Comparison of ENCODE assay signal across 18 cellular contexts in the genomic region with DNA sequence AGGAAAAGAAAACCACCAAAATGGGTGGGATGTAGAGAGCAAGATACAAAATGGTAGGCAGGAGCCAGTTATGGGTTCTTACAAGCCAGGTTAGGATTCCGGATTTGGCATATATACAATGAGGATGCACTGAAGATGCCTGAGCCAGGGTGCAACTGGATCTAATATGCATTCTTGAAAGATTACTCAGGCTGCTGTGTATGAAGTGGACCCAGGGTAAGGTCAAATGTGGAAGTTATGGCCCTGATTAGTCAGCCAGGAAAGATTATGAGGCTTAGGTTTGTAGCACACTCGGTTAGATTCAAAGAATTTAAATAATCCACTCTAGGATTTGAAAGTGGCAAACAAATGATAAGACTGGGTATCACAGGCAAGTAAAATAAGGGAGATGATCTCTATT.
DNase-seq lines count a peak whose midpoint lies in the region; ATAC-seq and TF ChIP-seq lines count a peak whose summit lies in the region.
"Had no signal": no experiment of that assay in that cellular context is flagged by ENCODE, and none has a peak within 500 bp of the region (broad histone marks: within the 10 kb centered on the region; RNA-seq: fewer than 3 reads in every experiment).

No MANE protein-coding gene starts in this region.

- in situ Hi-C loops in IMR-90 (cut with MboI; ENCODE audit: low sequenced_read_pairs), result no loop called here
- in situ Hi-C loops in astrocyte of the spinal cord (cut with HindIII; ENCODE audit: low sequenced_read_pairs), result no loop called here

- H3K27me3 ChIP-seq in IMR-90 (ENCODE audit: control insufficient read depth, insufficient read depth, low read length) (no peaks in the 10 kb centered on the region), kidney epithelial cell (ENCODE audit: control insufficient read depth, insufficient read depth, low read length) (no peaks in the 10 kb centered on the region)

- H3K36me3 ChIP-seq in IMR-90 (ENCODE audit: control insufficient read depth, insufficient read depth, low read length) (no peaks in the 10 kb centered on the region), kidney epithelial cell (ENCODE audit: control insufficient read depth, insufficient read depth, low read length) (no peaks in the 10 kb centered on the region)

- peak overlapping the region; percentile 72; the same call in 1 of the 2 replicates for H2BK20ac ChIP-seq in IMR-90 (ENCODE audit: low read depth, low read length)

- no peak for TF ChIP-seq RAD21 in IMR-90 (IDR thresholded peaks at IDR 0.05; ENCODE audit: low read length)

- H3K9me1 ChIP-seq in IMR-90 (ENCODE audit: insufficient read depth, low read length), result no peaks in the 10 kb centered on the region

- H3K4me2 ChIP-seq in IMR-90 (ENCODE audit: low read depth, low read length), result no peak overlapping the region

- H3K4me1 ChIP-seq in IMR-90 (ENCODE audit: control insufficient read depth, insufficient read depth, low read length), result peaks cover 4% of the 10 kb centered on the region

- peak overlapping the region; percentile 54 for H4K91ac ChIP-seq in IMR-90 (ENCODE audit: insufficient read depth, low read depth, low read length)

- peak overlapping the region; percentile 8; the same call in 1 of the 2 replicates for H2AK5ac ChIP-seq in IMR-90 (ENCODE audit: low read depth, low read length)

- H3K56ac ChIP-seq in IMR-90 (ENCODE audit: extremely low read depth, insufficient read depth, low read length), result peak overlapping the region; percentile 12; the same call in 1 of the 2 replicates

- H4K5ac ChIP-seq in IMR-90 (ENCODE audit: low read depth, low read length), result no peak overlapping the region

- H3K23ac ChIP-seq in IMR-90 (ENCODE audit: low read depth, low read length), result peak overlapping the region; percentile 88; the same call in 1 of the 2 replicates

- H3K4me3 ChIP-seq in IMR-90 (ENCODE audit: insufficient read depth, low read depth, low read length) (no peak overlapping the region), astrocyte of the spinal cord (ENCODE audit: low read depth, low read length) (no peak overlapping the region), kidney epithelial cell (ENCODE audit: low read depth, low read length) (no peak overlapping the region)

- 71% methylated on average over 1 of the region's 2 CpGs; no CpG with 5 or more reads in 1 of the 2 experiments for WGBS in IMR-90 (ENCODE audit: extremely low coverage in 2 of 2, insufficient read length in 1 of 2), 2 experiments

- no peak for TF ChIP-seq CTCF in IMR-90 (conservative IDR thresholded peaks at IDR 0.05; ENCODE audit: low read depth, low read length)
- no peak for TF ChIP-seq CTCF in astrocyte of the spinal cord (IDR thresholded peaks at IDR 0.05; ENCODE audit: low read depth, low read length)
- TF ChIP-seq CTCF in kidney epithelial cell (IDR thresholded peaks at IDR 0.05; ENCODE audit: insufficient read depth, low read length, poor library complexity, severe bottlenecking), result no peak

- peak overlapping the region in 1 of 2 experiments; percentile 85; a peak in 2 of 4 replicates for H4K8ac ChIP-seq in IMR-90 (ENCODE audit: low read depth in 2 of 2, low read length in 2 of 2)

- peak overlapping the region; percentile 70 for H2BK5ac ChIP-seq in IMR-90 (ENCODE audit: low read depth, low read length, poor library complexity, severe bottlenecking)

- no TSS peak for BruUV-seq in IMR-90 (replicated peaks; lab: Mats Ljungman, UMichigan)

- dilution Hi-C loops in IMR-90 (cut with HindIII; ENCODE audit: low sequenced_read_pairs, unreplicated experiment), result no loop called here

- peak overlapping the region; percentile 81 for H3K4ac ChIP-seq in IMR-90 (ENCODE audit: low read depth, low read length)

- no peaks in the 10 kb centered on the region for H3K9me3 ChIP-seq in IMR-90 (ENCODE audit: control insufficient read depth, insufficient read depth, low read length)

- no peak overlapping the region for H2AK9ac ChIP-seq in IMR-90 (replicated peaks; ENCODE audit: low read depth, low read length, poor library complexity)

- H3K18ac ChIP-seq in IMR-90 (ENCODE audit: low read depth, low read length), result no peak overlapping the region; the same call in 1 of the 2 replicates

- peak overlapping the region; percentile 4; the same call in 1 of the 2 replicates for H3K27ac ChIP-seq in IMR-90 (ENCODE audit: insufficient read depth, low read length)

- H2AFZ ChIP-seq in IMR-90 (replicated peaks; ENCODE audit: low read length, poor library complexity), result no peak overlapping the region

- ATAC-seq in IMR-90 (ENCODE audit: low read depth) (peak; percentile 90), GM19463 (IDR thresholded peaks at IDR 0.05; ENCODE audit: unreplicated experiment) (no peak)
- ATAC-seq: activated T-cell treated with anti-CD3 and anti-CD28 coated beads, Interleukin-2, amount 50 U/mL, for 72 hours; Right ventricle myocardium inferior had no signal

- peak overlapping the region; percentile 86 for H2BK120ac ChIP-seq in IMR-90 (ENCODE audit: low read depth, low read length)

- H2BK15ac ChIP-seq in IMR-90 (ENCODE audit: low read depth, low read length), result no peak overlapping the region

- peak; percentile 4 for DNase-seq in AG20443 (ENCODE audit: low spot score)
- peak; percentile 78 for DNase-seq in IMR-90
- DNase-seq in astrocyte of the spinal cord (ENCODE audit: low read depth, low spot score), result peak; percentile 41
- DNase-seq in kidney epithelial cell (ENCODE audit: low read depth), result peak; percentile 1
- DNase-seq in cerebellum (ENCODE audit: low spot score), result no peak
- no peak for DNase-seq in NCI-H2029 treated with DMSO at 0.1 percent for 48 hours (lab: John Stamatoyannopoulos, UW)
- DNase-seq in germinal center (ENCODE audit: low spot score), result no peak
- DNase-seq: activated CD4-positive, alpha-beta T cell treated with anti-CD3 and anti-CD28 coated beads, Interleukin-2, amount 50 U/mL, for 4 hours; activated T-cell treated with anti-CD3 and anti-CD28 coated beads, Interleukin-2, amount 50 U/mL, for 72 hours; amygdala; glutamatergic neuron; GOT3; islet precursor cell; NCI-H774; occipital lobe; stimulated activated CD4-positive, alpha-beta T cell treated with anti-CD3 and anti-CD28 coated beads, Interleukin-12 subunit alpha, Interleukin-12 subunit beta, amount 100 ng/mL, for 4 hours had no signal

- intact Hi-C loops in IMR-90 (cut with micrococcal nuclease), result no loop called here

- no peaks in the 10 kb centered on the region for H3K79me1 ChIP-seq in IMR-90 (ENCODE audit: low read depth in 1 of 2, low read length in 2 of 2)

- H4K20me1 ChIP-seq in IMR-90 (ENCODE audit: insufficient read depth, low read length), result no peaks in the 10 kb centered on the region

- CTCF ChIA-PET in IMR-90 (lab: Yijun Ruan, JAX), result interaction anchor here (0.5 kb wide), 1 partner anchor 29 kb away, joined by 3 read pairs; no protein-coding TSS in a partner anchor

- POLR2A ChIA-PET in IMR-90 (lab: Charles Lee; ENCODE audit: unreplicated experiment), result no interaction called here

- no peak overlapping the region for H3K9ac ChIP-seq in IMR-90 (ENCODE audit: low read depth, low read length)

- H3K14ac ChIP-seq in IMR-90 (replicated peaks; ENCODE audit: low read depth, low read length), result 0 out of 2 replicates have a peak overlapping the region, but pooled peaks have one; percentile 65

- TF ChIP-seq POLR2A in IMR-90 (IDR thresholded peaks at IDR 0.05; ENCODE audit: low read depth, low read length), result no peak

TF ChIP-seq in IMR-90, 13 proteins besides CTCF, POLR2A, EP300 and RAD21:
- TF ChIP-seq MAZ (IDR thresholded peaks at IDR 0.05; ENCODE audit: borderline replicate concordance, low read depth, low read length) (no peak), CHD1 (IDR thresholded peaks at IDR 0.05; ENCODE audit: low read depth, low read length) (no peak), MXI1 (IDR thresholded peaks at IDR 0.05; ENCODE audit: borderline replicate concordance, low read depth, low read length) (no peak), SMC3 (IDR thresholded peaks at IDR 0.05; ENCODE audit: low read depth, low read length) (no peak), ELK1 (IDR thresholded peaks at IDR 0.05; ENCODE audit: borderline replicate concordance, low read depth, low read length) (no peak), BHLHE40 (IDR thresholded peaks at IDR 0.05; ENCODE audit: low read depth, low read length) (no peak), FOS (IDR thresholded peaks at IDR 0.05; ENCODE audit: low read depth, low read length) (no peak), NFE2L2 (IDR thresholded peaks at IDR 0.05; ENCODE audit: low read depth, low read length) (no peak), RFX5 (IDR thresholded peaks at IDR 0.05; ENCODE audit: low read depth, low read length) (no peak), CEBPB (IDR thresholded peaks at IDR 0.05; ENCODE audit: low read depth, low read length) (no peak), RCOR1 (IDR thresholded peaks at IDR 0.05; ENCODE audit: insufficient replicate concordance, low read length) (no peak), MAFK (IDR thresholded peaks at IDR 0.05; ENCODE audit: low read depth, low read length) (no peak)
- TF ChIP-seq, protein P1, sequence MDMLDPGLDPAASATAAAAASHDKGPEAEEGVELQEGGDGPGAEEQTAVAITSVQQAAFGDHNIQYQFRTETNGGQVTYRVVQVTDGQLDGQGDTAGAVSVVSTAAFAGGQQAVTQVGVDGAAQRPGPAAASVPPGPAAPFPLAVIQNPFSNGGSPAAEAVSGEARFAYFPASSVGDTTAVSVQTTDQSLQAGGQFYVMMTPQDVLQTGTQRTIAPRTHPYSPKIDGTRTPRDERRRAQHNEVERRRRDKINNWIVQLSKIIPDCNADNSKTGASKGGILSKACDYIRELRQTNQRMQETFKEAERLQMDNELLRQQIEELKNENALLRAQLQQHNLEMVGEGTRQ (IDR thresholded peaks at IDR 0.05; ENCODE audit: low read depth, low read length), result no peak
TF ChIP-seq in IMR-90: peak in this region for 0.

Comparison
In these comparisons a context has a peak if more than half of its experiments do, and no peak if none do; other contexts are left out.
1. DNase-seq: peak in AG20443 (single experiment), IMR-90 (single experiment), astrocyte of the spinal cord (single experiment) and kidney epithelial cell (single experiment); none in cerebellum (single experiment), NCI-H2029 treated with DMSO at 0.1 percent for 48 hours (single experiment) and germinal center (single experiment).